Comparison of ENCODE assay signal across 10 cellular contexts in the genomic region with DNA sequence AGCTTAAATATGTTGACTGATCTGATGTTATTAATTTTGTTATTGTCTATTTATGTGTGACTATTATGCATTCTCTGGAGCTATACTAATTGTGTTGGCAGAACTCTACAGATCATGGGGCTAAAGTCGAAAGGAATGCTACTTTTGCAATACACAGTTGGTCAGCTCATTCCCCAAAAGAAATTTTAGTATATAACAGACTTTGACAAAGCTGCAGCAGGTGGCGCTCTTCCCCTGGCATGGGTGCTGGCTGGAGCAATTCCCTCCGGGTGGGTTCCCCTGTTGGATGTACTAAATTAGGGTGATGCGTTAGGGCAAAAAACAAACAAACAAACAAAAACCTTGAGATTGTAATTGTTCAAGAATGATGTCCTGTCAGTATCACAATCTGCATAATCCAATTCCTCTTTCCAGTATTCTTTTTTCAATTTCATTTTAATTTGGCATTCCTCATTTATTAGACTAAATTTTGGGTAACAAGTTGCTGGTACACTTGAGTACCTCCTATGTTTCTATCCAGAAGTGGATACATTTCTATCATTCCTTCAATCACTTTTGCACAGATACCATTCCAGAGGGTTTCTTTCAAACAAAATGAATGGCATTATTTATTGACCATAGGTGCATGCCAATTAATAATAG.
DNase-seq lines count a peak whose midpoint lies in the region; ATAC-seq and TF ChIP-seq lines count a peak whose summit lies in the region.
"Had no signal": no experiment of that assay in that cellular context is flagged by ENCODE, and none has a peak within 500 bp of the region (broad histone marks: within the 10 kb centered on the region; RNA-seq: fewer than 3 reads in every experiment).

No MANE protein-coding gene starts in this region.

- H4K20me1 ChIP-seq in SU-DHL-6 (ENCODE audit: low read depth, low read length): no peaks in the 10 kb centered on the region

- no peak overlapping the region for H3K9ac ChIP-seq in SU-DHL-6 (ENCODE audit: low read length)

- H3K4me3 ChIP-seq in MG63: no peak overlapping the region
- H3K4me3 ChIP-seq in SU-DHL-6 (ENCODE audit: insufficient read depth, low read length, poor library complexity, severe bottlenecking): no peak overlapping the region
- H3K4me3 ChIP-seq: skin epidermis had no signal

- H3K36me3 Mint-ChIP-seq in Calu3 (ENCODE audit: insufficient read depth, unreplicated experiment): no peaks in the 10 kb centered on the region

- TF ChIP-seq CTCF in Calu3 (IDR thresholded peaks at IDR 0.05; ENCODE audit: unreplicated experiment) (peak; percentile 25), SU-DHL-6 (IDR thresholded peaks at IDR 0.05; ENCODE audit: insufficient read depth, low read length, poor library complexity, severe bottlenecking) (peak; percentile 38)

- H3K9me2 ChIP-seq in SU-DHL-6 (replicated peaks; ENCODE audit: insufficient read depth, low read length): no peaks in the 10 kb centered on the region

- ATAC-seq in GM19023 (IDR thresholded peaks at IDR 0.05; ENCODE audit: unreplicated experiment) (peak; percentile 52), GM21737 (IDR thresholded peaks at IDR 0.05; ENCODE audit: unreplicated experiment) (no peak), GM21528 (IDR thresholded peaks at IDR 0.05; ENCODE audit: low FRiP score, unreplicated experiment) (no peak)

- H3K9me3 ChIP-seq in MG63: no peaks in the 10 kb centered on the region
- no peaks in the 10 kb centered on the region for H3K9me3 ChIP-seq in SU-DHL-6 (ENCODE audit: insufficient read depth, low read length)

- no peak overlapping the region for H2AFZ ChIP-seq in SU-DHL-6 (ENCODE audit: low read depth, low read length, severe bottlenecking)

- H3K9me3 Mint-ChIP-seq in Calu3 (ENCODE audit: low read depth, unreplicated experiment): no peaks in the 10 kb centered on the region
- H3K9me3 Mint-ChIP-seq: activated B cell treated with CpG ODN at 0.5 μM for 24 hours had no signal

- no peaks in the 10 kb centered on the region for H3K27me3 ChIP-seq in MG63
- no peaks in the 10 kb centered on the region for H3K27me3 ChIP-seq in SU-DHL-6 (ENCODE audit: low read length)

- CTCF ChIA-PET in Calu3 (lab: Charles Lee): interaction anchor here (0.8 kb wide), 1 partner anchor 737 kb away, joined by 6 read pairs; no protein-coding TSS in a partner anchor

- H3K4me2 ChIP-seq in SU-DHL-6 (ENCODE audit: low read depth, low read length, poor library complexity, severe bottlenecking): no peak overlapping the region

- H3K36me3 ChIP-seq in MG63 (no peaks in the 10 kb centered on the region), SU-DHL-6 (ENCODE audit: low read length) (no peaks in the 10 kb centered on the region)

- H3K27me3 Mint-ChIP-seq in Calu3 (ENCODE audit: unreplicated experiment): no peaks in the 10 kb centered on the region
- H3K27me3 Mint-ChIP-seq: activated B cell treated with CpG ODN at 0.5 μM for 24 hours had no signal

- no peaks in the 10 kb centered on the region for H3F3A ChIP-seq in SU-DHL-6 (ENCODE audit: insufficient read depth)

- H3K79me2 ChIP-seq in SU-DHL-6 (ENCODE audit: insufficient read depth, low read length): no peaks in the 10 kb centered on the region

- H3K27ac ChIP-seq in SU-DHL-6 (ENCODE audit: low read depth, low read length): no peak overlapping the region
- H3K27ac ChIP-seq: skin epidermis had no signal

- intact Hi-C loops in Calu3 (cut with micrococcal nuclease; ENCODE audit: unreplicated experiment): loop anchor here (1.0 to 10.0 kb wide), 2 partner anchors 343 to 737 kb away; no protein-coding TSS in a partner anchor

- no peak overlapping the region for H3K27ac Mint-ChIP-seq in Calu3 (ENCODE audit: unreplicated experiment)
- H3K27ac Mint-ChIP-seq: activated B cell treated with CpG ODN at 0.5 μM for 24 hours had no signal

- DNase-seq in Calu3 (peak; percentile 16), MG63 (peak; percentile 23), germinal center (ENCODE audit: low spot score) (peak; percentile 13)
- peak; percentile 36 for DNase-seq in stimulated activated CD4-positive, alpha-beta T cell treated with anti-CD3 and anti-CD28 coated beads, Interleukin-15, amount 100 ng/mL, for 24 hours
- DNase-seq: activated B cell treated with CpG ODN at 0.5 μM for 24 hours had no signal

- no TSS peak for BruUV-seq in Calu3 (replicated peaks; lab: Mats Ljungman, UMichigan)

- H3K4me1 Mint-ChIP-seq in Calu3 (ENCODE audit: low read depth, unreplicated experiment): no peaks in the 10 kb centered on the region
- H3K4me1 Mint-ChIP-seq: activated B cell treated with CpG ODN at 0.5 μM for 24 hours had no signal

- H3K4me3 Mint-ChIP-seq in Calu3 (ENCODE audit: low read depth, unreplicated experiment): no peak overlapping the region
- H3K4me3 Mint-ChIP-seq: activated B cell treated with CpG ODN at 0.5 μM for 24 hours had no signal
